26 cellular contexts compared by ENCODE assay signal in the genomic region with DNA sequence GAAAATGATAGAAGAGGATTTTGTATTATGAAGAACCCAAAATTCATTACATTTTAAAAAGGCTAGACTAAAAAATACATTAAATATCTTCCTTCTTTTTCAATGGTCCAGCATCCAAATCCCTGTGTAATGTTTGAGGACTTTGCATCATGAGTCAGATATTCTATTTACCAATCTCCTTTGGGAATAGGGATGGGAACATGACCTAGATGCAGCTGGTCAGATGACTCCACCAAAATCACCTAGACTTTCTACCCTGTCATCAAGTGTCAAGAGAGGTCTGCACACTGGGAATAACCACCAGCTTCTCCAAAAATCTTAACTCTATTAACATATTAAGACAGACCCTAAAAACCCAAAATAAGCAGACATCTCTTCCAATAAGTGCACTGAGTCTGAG.
"Had no signal": no experiment of that assay in that cellular context is flagged by ENCODE, and none has a peak within 500 bp of the region (broad histone marks: within the 10 kb centered on the region; RNA-seq: fewer than 3 reads in every experiment).

No MANE protein-coding gene starts in this region.

- ATAC-seq: activated CD4-positive, alpha-beta T cell treated with anti-CD3 and anti-CD28 coated beads for 36 hours; activated T-cell treated with anti-CD3 and anti-CD28 coated beads, Interleukin-2, amount 50 U/mL, for 4 hours; effector memory CD8-positive, alpha-beta T cell; esophagus mucosa; left lobe of liver; naive thymus-derived CD4-positive, alpha-beta T cell; stimulated activated naive CD8-positive, alpha-beta T cell treated with anti-CD3 and anti-CD28 coated beads, Interleukin-15, Interleukin-2, amounts not matched to agents 100 U/mL and 50 U/mL, for 24 hours; upper lobe of right lung had no signal

- H3K4me3 ChIP-seq: breast epithelium, colonic mucosa, dorsolateral prefrontal cortex, lung, thyroid gland, upper lobe of right lung had no signal

- H3K27ac ChIP-seq: breast epithelium, colonic mucosa, dorsolateral prefrontal cortex, thyroid gland, upper lobe of right lung had no signal

- H3K36me3 ChIP-seq: breast epithelium, colonic mucosa, thyroid gland, upper lobe of right lung had no signal

- H3K4me1 ChIP-seq: breast epithelium, colonic mucosa, thyroid gland, upper lobe of right lung had no signal

- DNase-seq: activated B cell treated with CpG ODN at 0.5 μM for 24 hours; activated CD4-positive, alpha-beta T cell treated with anti-CD3 and anti-CD28 coated beads for 36 hours; activated CD4-positive, alpha-beta T cell treated with anti-CD3 and anti-CD28 coated beads, Interleukin-2, amount 50 U/mL, for 4 hours; activated CD8-positive, alpha-beta memory T cell treated with anti-CD3 and anti-CD28 coated beads for 24 hours; activated CD8-positive, alpha-beta memory T cell treated with anti-CD3 and anti-CD28 coated beads, Interleukin-2, amount 50 U/mL, for 4 hours; activated naive CD4-positive, alpha-beta T cell treated with Interleukin-2 at 50 U/mL for 16 hours; activated naive CD8-positive, alpha-beta T cell treated with anti-CD3 and anti-CD28 coated beads, Interleukin-2, amount 10 ng/mL, durations not matched to agents 7 days and 5 days; activated T-cell treated with anti-CD3 and anti-CD28 coated beads, Interleukin-2, amount 50 U/mL, for 4 hours; amniotic stem cell; colonic mucosa; dorsolateral prefrontal cortex; effector memory CD8-positive, alpha-beta T cell; kidney; naive thymus-derived CD4-positive, alpha-beta T cell; occipital lobe; retina; stimulated activated CD4-positive, alpha-beta T cell treated with anti-CD3 and anti-CD28 coated beads, Interleukin-4, amount 100 ng/mL, for 24 hours; stimulated activated naive CD8-positive, alpha-beta T cell treated with anti-CD3 and anti-CD28 coated beads, Interleukin-15, Interleukin-2, amounts not matched to agents 100 U/mL and 50 U/mL, for 24 hours; substantia nigra; T-helper 9 cell; thyroid gland; upper lobe of right lung had no signal

- H3K27me3 ChIP-seq: breast epithelium, colonic mucosa, dorsolateral prefrontal cortex, thyroid gland, upper lobe of right lung had no signal

- H3K9me3 ChIP-seq: colonic mucosa, thyroid gland, upper lobe of right lung had no signal
